8 cellular contexts compared by ENCODE assay signal in the genomic region with DNA sequence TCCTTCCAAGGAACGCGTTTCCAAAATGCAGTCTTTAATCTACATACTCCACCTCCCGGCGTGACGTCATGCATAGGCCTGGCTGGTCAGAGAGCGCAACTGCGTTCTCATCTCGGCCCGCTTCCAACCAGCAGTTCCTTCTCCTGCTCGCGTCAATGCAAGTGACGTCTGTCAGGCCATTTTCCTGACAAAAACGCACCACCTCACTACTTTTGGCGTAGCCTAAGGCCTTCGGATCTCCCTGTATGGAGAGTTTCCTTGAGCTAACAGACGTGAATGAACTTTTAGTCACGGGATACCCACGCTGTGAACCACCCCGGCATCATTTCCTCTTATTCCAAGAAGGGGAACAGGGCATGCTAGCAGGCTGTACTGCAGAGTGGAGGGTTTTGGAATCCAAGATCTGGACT. TPM values are rescaled to one million over a fixed set of nuclear protein-coding genes. Genes with fewer than 3 reads are reported as not detected.
DNase-seq lines count a peak whose midpoint lies in the region; ATAC-seq, FAIRE-seq and TF ChIP-seq lines count a peak whose summit lies in the region.

No MANE protein-coding gene starts in this region.

- H3K27me3 Mint-ChIP-seq in GM23338 (ENCODE audit: insufficient read depth, low read depth, poor library complexity): peaks cover 3% of the 10 kb centered on the region

- intact Hi-C loops in right lobe of liver (cut with DNase I): no loop called here

- peaks cover 11% of the 10 kb centered on the region for H3K4me1 Mint-ChIP-seq in GM23338

- no peak overlapping the region for H3K9ac ChIP-seq in subcutaneous abdominal adipose tissue (ENCODE audit: low read length in 5 of 5)

- H3K9me2 ChIP-seq in GM23338 (ENCODE audit: insufficient read depth): no peaks in the 10 kb centered on the region

- ATAC-seq in GM23338 (peak; percentile 40; the same call in 2 of the 3 replicates), right lobe of liver (peak; percentile 66 to 78 (median 73)), GM18909 (IDR thresholded peaks at IDR 0.05; ENCODE audit: poor library complexity, unreplicated experiment) (no peak), HG02678 (IDR thresholded peaks at IDR 0.05; ENCODE audit: unreplicated experiment) (no peak)

- H3K9me3 Mint-ChIP-seq in GM23338: no peaks in the 10 kb centered on the region

- no peak overlapping the region for H3K4me3 Mint-ChIP-seq in GM23338

- H3K36me3 Mint-ChIP-seq in GM23338 (ENCODE audit: low read depth): no peaks in the 10 kb centered on the region

- no peaks in the 10 kb centered on the region for H3K27me3 ChIP-seq in GM23338 (ENCODE audit: insufficient read depth)
- no peaks in the 10 kb centered on the region for H3K27me3 ChIP-seq in bronchial epithelial cell (ENCODE audit: control insufficient read depth, insufficient read depth, low read length)
- no peaks in the 10 kb centered on the region for H3K27me3 ChIP-seq in right lobe of liver
- no peaks in the 10 kb centered on the region for H3K27me3 ChIP-seq in subcutaneous abdominal adipose tissue (ENCODE audit: control insufficient read depth in 5 of 5, insufficient read depth in 4 of 5, low read length in 5 of 5)

- no peak for FAIRE-seq in bronchial epithelial cell (lab: Jason Lieb, UNC)

- no peaks in the 10 kb centered on the region for H4K20me1 ChIP-seq in GM23338 (replicated peaks; ENCODE audit: insufficient read depth)

- 46% methylated on average over 16 of the region's 19 CpGs for WGBS in right lobe of liver (ENCODE audit: insufficient coverage, low coverage, low lambda C conversion rate, missing lambda C conversion rate)

- H3K27ac Mint-ChIP-seq in GM23338: no peak overlapping the region; the same call in 1 of the 2 replicates

- H2AFZ ChIP-seq in GM23338: peak overlapping the region; percentile 92

- TF ChIP-seq CTCF in GM23338 (conservative IDR thresholded peaks at IDR 0.05; ENCODE audit: low read depth in 2 of 2) (no peak), bronchial epithelial cell (IDR thresholded peaks at IDR 0.05; ENCODE audit: insufficient read depth, low read length, severe bottlenecking) (no peak), right lobe of liver (IDR thresholded peaks at IDR 0.05) (no peak)

- H3K4me1 ChIP-seq in GM23338 (ENCODE audit: insufficient read depth) (peaks cover 10% of the 10 kb centered on the region; the same call in 1 of the 2 replicates), right lobe of liver (no peaks in the 10 kb centered on the region), subcutaneous abdominal adipose tissue (ENCODE audit: control insufficient read depth in 5 of 5, insufficient read depth in 5 of 5, low read length in 5 of 5) (peaks cover 0 to 4% (median 0%) of the 10 kb centered on the region in 5 donors)

- no peak for TF ChIP-seq POLR2A in right lobe of liver (IDR thresholded peaks at IDR 0.05)

- H3K4me2 ChIP-seq in GM23338: no peak overlapping the region

- no peaks in the 10 kb centered on the region for H3K79me2 ChIP-seq in GM23338 (replicated peaks; ENCODE audit: insufficient read depth)

- H3K4me3 ChIP-seq in GM23338 (no peak overlapping the region), bronchial epithelial cell (ENCODE audit: low read depth, low read length) (peak overlapping the region; percentile 32), right lobe of liver (peak overlapping the region in 2 of 3 donors; percentile 16 to 21), subcutaneous abdominal adipose tissue (ENCODE audit: low read depth in 1 of 5, low read length in 5 of 5) (peak overlapping the region in 4 of 5 donors; percentile 2 to 29 (median 12))

- H3K36me3 ChIP-seq in GM23338 (ENCODE audit: insufficient read depth) (no peaks in the 10 kb centered on the region), bronchial epithelial cell (ENCODE audit: control insufficient read depth, insufficient read depth, low read length) (no peaks in the 10 kb centered on the region), right lobe of liver (no peaks in the 10 kb centered on the region), subcutaneous abdominal adipose tissue (ENCODE audit: control insufficient read depth in 5 of 5, insufficient read depth in 5 of 5, low read length in 5 of 5) (no peaks in the 10 kb centered on the region)

- DNase-seq in GM23338 (ENCODE audit: low spot score) (no peak), SHP77 (lab: John Stamatoyannopoulos, UW) (peak; percentile 84 to 93), bronchial epithelial cell (ENCODE audit: low read depth) (peak; percentile 87), right lobe of liver (peak; percentile 69 to 80 (median 78)), NCI-H345 treated with DMSO at 0.1 percent for 48 hours (lab: John Stamatoyannopoulos, UW; ENCODE audit: unreplicated experiment) (no peak)

- no peaks in the 10 kb centered on the region for H3F3A ChIP-seq in GM23338 (replicated peaks; ENCODE audit: low read depth)

- H3K9me3 ChIP-seq in right lobe of liver: no peaks in the 10 kb centered on the region
- no peaks in the 10 kb centered on the region for H3K9me3 ChIP-seq in subcutaneous abdominal adipose tissue (ENCODE audit: control insufficient read depth in 5 of 5, low read length in 5 of 5)

- H3K27ac ChIP-seq in GM23338 (ENCODE audit: low read depth): 0 out of 2 replicates have a peak overlapping the region, but pooled peaks have one; percentile 7
- peak overlapping the region in 2 of 3 donors; percentile 22 to 44 for H3K27ac ChIP-seq in right lobe of liver
- H3K27ac ChIP-seq in subcutaneous abdominal adipose tissue (ENCODE audit: low read depth, low read length): no peak overlapping the region

TF ChIP-seq in GM23338, 12 proteins besides CTCF, POLR2A, EP300 and RAD21:
- TF ChIP-seq CREB1 (CRISPR knock-in tag; IDR thresholded peaks at IDR 0.05; ENCODE audit: low read depth): peak; percentile 50; the same call in 1 of the 2 replicates
- TF ChIP-seq POLR2AphosphoS5 (IDR thresholded peaks at IDR 0.05; ENCODE audit: low read depth): no peak
TF ChIP-seq in GM23338: peak in this region for 1.

RNA-seq across cellular contexts. Expression of gene TEX14, which starts 25.0 kb away (rescaled TPM):
- 0.78 and 0.80 TPM in 2 replicates for total RNA-seq in GM23338 (2014; rRNA removed; shearing (Covaris generic))
- polyA plus RNA-seq in GM23338 (2016; fragmentation: Nextera tagmentation; extraction: Ambion mirVana): 2.5 and 2.6 TPM in 2 replicates
- total RNA-seq in bronchial epithelial cell: under 0.01 TPM in 1 of 2 replicates, not detected in the other
- total RNA-seq in right lobe of liver: under 1 TPM in 3 of 6 experiments, not detected in 3; 0.04 to 0.12 (median 0.09) TPM

RNA-seq across cellular contexts. Expression of gene RAD51C, which starts 25.5 kb away (rescaled TPM):
- 9.3 and 19.6 TPM in 2 replicates for total RNA-seq in GM23338 (2014; rRNA removed; shearing (Covaris generic))
- polyA plus RNA-seq in GM23338 (2016; fragmentation: Nextera tagmentation; extraction: Ambion mirVana): 25.5 and 33.6 TPM in 2 replicates
- total RNA-seq in bronchial epithelial cell (17.6 and 34.4 TPM in 2 replicates), right lobe of liver (10 to 100 TPM in 2 of 6 experiments, 1 to 10 TPM in 4; 6.5 to 22.2 (median 7.9) TPM)

Comparison
In these comparisons a context has a peak if more than half of its experiments do, and no peak if none do; other contexts are left out.
1. ATAC-seq: peak in GM23338 (single experiment) and right lobe of liver (4 of 4); none in GM18909 (single experiment) and HG02678 (single experiment).
2. DNase-seq: peak in SHP77 (2 of 2), bronchial epithelial cell (single experiment) and right lobe of liver (3 of 3); none in GM23338 (single experiment) and NCI-H345 treated with DMSO at 0.1 percent for 48 hours (single experiment).